Comparison of ENCODE assay signal across 12 cellular contexts in genomic region chr11:116928845-116929244, GRCh38.
DNase-seq lines count a peak whose midpoint lies in the region; ATAC-seq, FAIRE-seq and TF ChIP-seq lines count a peak whose summit lies in the region.
"Had no signal": no experiment of that assay in that cellular context is flagged by ENCODE, and none has a peak within 500 bp of the region (broad histone marks: within the 10 kb centered on the region; RNA-seq: fewer than 3 reads in every experiment).

No MANE protein-coding gene starts in this region.

- H3K9ac ChIP-seq in BLaER1 treated with 17β-estradiol and CSF1 and Interleukin-3, amounts not matched to agents 10 nM and 100 nM = peak overlapping the region in 2 of 11 experiments; percentile 10 to 27; a peak in 4 of 22 replicates

- H3K9me3 Mint-ChIP-seq in activated T-helper 17 cell treated with anti-CD3 and anti-CD28 coated beads, Interleukin-2, amount 50 U/mL, for 72 hours = peaks cover 4% of the 10 kb centered on the region
- peaks cover 4% of the 10 kb centered on the region for H3K9me3 Mint-ChIP-seq in mesothelial cell of epicardium

- peaks cover 50% of the 10 kb centered on the region for H3K36me3 Mint-ChIP-seq in activated T-helper 17 cell treated with anti-CD3 and anti-CD28 coated beads, Interleukin-2, amount 50 U/mL, for 72 hours (ENCODE audit: low read depth)
- H3K36me3 Mint-ChIP-seq in mesothelial cell of epicardium = peaks cover 15% of the 10 kb centered on the region

- H3K4me1 Mint-ChIP-seq in activated T-helper 17 cell treated with anti-CD3 and anti-CD28 coated beads, Interleukin-2, amount 50 U/mL, for 72 hours = peaks cover 73% of the 10 kb centered on the region
- peaks cover 48% of the 10 kb centered on the region for H3K4me1 Mint-ChIP-seq in mesothelial cell of epicardium

- no peak for ATAC-seq in activated T-helper 17 cell treated with anti-CD3 and anti-CD28 coated beads, Interleukin-2, amount 50 U/mL, for 72 hours (replicated peaks)
- ATAC-seq in GM18861 (IDR thresholded peaks at IDR 0.05; ENCODE audit: unreplicated experiment) (no peak), HG03520 (IDR thresholded peaks at IDR 0.05; ENCODE audit: unreplicated experiment) (no peak), HG03439 (IDR thresholded peaks at IDR 0.05; ENCODE audit: unreplicated experiment) (no peak)
- ATAC-seq: activated T-cell treated with anti-CD3 and anti-CD28 coated beads, Interleukin-2, amount 50 U/mL, for 4 hours had no signal

- no peak for DNase-seq in GM12891 (ENCODE audit: insufficient read length, low spot score)
- DNase-seq in mesothelial cell of epicardium (ENCODE audit: low spot score in 2 of 2, unreplicated experiment in 2 of 2) = no peak
- DNase-seq in SK-N-DZ (ENCODE audit: low spot score) = no peak
- DNase-seq: activated T-cell treated with anti-CD3 and anti-CD28 coated beads, Interleukin-2, amount 50 U/mL, for 4 hours; NCI-H1092 treated with DMSO at 0.1 percent for 48 hours; NCI-H510A; stimulated activated CD4-positive, alpha-beta T cell treated with anti-CD3 and anti-CD28 coated beads, Interleukin-4, amount 100 ng/mL, for 4 hours had no signal

- H3K4me3 ChIP-seq in BLaER1 treated with 17β-estradiol and CSF1 and Interleukin-3, amounts not matched to agents 10 nM and 100 nM = no peak overlapping the region

- no peak for TF ChIP-seq CTCF in mesothelial cell of epicardium (IDR thresholded peaks at IDR 0.05; ENCODE audit: unreplicated experiment)

- H3K9me3 ChIP-seq in BLaER1 treated with 17β-estradiol and CSF1 and Interleukin-3, amounts not matched to agents 10 nM and 100 nM (replicated peaks in 1 of 11) = no peaks in the 10 kb centered on the region; a peak in 1 of 22 replicates

- H3K27ac ChIP-seq in BLaER1 treated with 17β-estradiol and CSF1 and Interleukin-3, amounts not matched to agents 10 nM and 100 nM = peak overlapping the region in 9 of 11 experiments; percentile 13 to 67 (median 56); a peak in 16 of 22 replicates

- peak overlapping the region; percentile 93 for H3K27ac Mint-ChIP-seq in activated T-helper 17 cell treated with anti-CD3 and anti-CD28 coated beads, Interleukin-2, amount 50 U/mL, for 72 hours
- H3K27ac Mint-ChIP-seq in mesothelial cell of epicardium = peak overlapping the region; percentile 85

- H3K27me3 Mint-ChIP-seq in activated T-helper 17 cell treated with anti-CD3 and anti-CD28 coated beads, Interleukin-2, amount 50 U/mL, for 72 hours = no peaks in the 10 kb centered on the region
- no peaks in the 10 kb centered on the region for H3K27me3 Mint-ChIP-seq in mesothelial cell of epicardium (ENCODE audit: low read depth)

- H3K4me2 ChIP-seq in BLaER1 treated with 17β-estradiol and CSF1 and Interleukin-3, amounts not matched to agents 10 nM and 100 nM = peak overlapping the region; percentile 56 to 76 (median 67); a peak in 20 of 22 replicates

- FAIRE-seq in GM12891 (lab: Jason Lieb, UNC) = peak; percentile 51

- peaks cover 22 to 48% (median 35%) of the 10 kb centered on the region in 11 experiments for H3K36me3 ChIP-seq in BLaER1 treated with 17β-estradiol and CSF1 and Interleukin-3, amounts not matched to agents 10 nM and 100 nM

- peaks cover 0 to 32% (median 5%) of the 10 kb centered on the region in 11 experiments; a peak in 10 of 22 replicates for H4K20me1 ChIP-seq in BLaER1 treated with 17β-estradiol and CSF1 and Interleukin-3, amounts not matched to agents 10 nM and 100 nM

- H3K4me1 ChIP-seq in BLaER1 treated with 17β-estradiol and CSF1 and Interleukin-3, amounts not matched to agents 10 nM and 100 nM = peaks cover 48 to 63% (median 56%) of the 10 kb centered on the region in 10 experiments

- H3K4me3 Mint-ChIP-seq in activated T-helper 17 cell treated with anti-CD3 and anti-CD28 coated beads, Interleukin-2, amount 50 U/mL, for 72 hours = peak overlapping the region; percentile 91
- H3K4me3 Mint-ChIP-seq in mesothelial cell of epicardium = no peak overlapping the region

- no peaks in the 10 kb centered on the region for H3K27me3 ChIP-seq in BLaER1 treated with 17β-estradiol and CSF1 and Interleukin-3, amounts not matched to agents 10 nM and 100 nM

- TF ChIP-seq POLR2A in GM12891 (IDR thresholded peaks at IDR 0.05; ENCODE audit: low read depth, low read length) = no peak

TF ChIP-seq in GM12891, 5 proteins besides CTCF, POLR2A, EP300 and RAD21:
- TF ChIP-seq PAX5 (IDR thresholded peaks at IDR 0.05; ENCODE audit: insufficient read depth, low read length, severe bottlenecking) (no peak), POU2F2 (IDR thresholded peaks at IDR 0.05; ENCODE audit: low read depth, low read length) (no peak), TAF1 (IDR thresholded peaks at IDR 0.05; ENCODE audit: low read depth, low read length) (no peak), SPI1 (IDR thresholded peaks at IDR 0.05; ENCODE audit: low read depth, low read length) (no peak), POLR2AphosphoS5 (IDR thresholded peaks at IDR 0.05; ENCODE audit: low read depth, low read length) (no peak)
